ENCODE assay signal across 1 cellular context in the genomic region with DNA sequence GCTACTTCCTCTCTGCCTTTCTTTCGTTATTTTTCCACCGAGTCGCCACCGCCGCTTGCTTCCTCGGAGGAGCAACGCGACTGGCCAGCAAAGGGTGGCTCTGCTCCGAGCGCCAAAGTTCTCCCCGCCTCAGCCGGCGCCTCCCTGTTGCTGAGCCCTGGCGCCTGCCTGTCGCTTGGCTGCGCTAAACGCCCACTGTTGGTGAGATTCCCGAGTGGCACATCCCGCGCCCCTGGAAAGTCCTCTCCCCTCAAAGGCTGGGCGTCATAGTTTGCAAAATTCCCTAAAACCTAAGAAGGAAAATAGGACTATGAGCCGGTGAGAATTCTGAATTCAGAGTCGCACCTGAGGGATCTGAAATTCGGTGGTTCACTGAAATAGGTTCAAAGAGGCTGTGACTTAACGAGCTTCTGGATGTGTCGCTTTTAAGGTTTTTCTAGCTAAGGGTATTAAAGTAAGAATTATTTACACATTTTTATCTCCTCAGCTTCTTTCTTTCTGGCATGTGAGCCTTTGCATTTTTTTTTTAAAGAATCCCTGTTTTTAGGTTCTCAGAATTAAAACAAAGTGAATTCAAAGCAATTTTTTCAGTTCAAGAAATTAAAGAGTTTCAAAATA.
TF ChIP-seq lines count a peak whose summit lies in the region.

A gene (minus strand): TSS at position 82 of the 618 bp plus-strand sequence. CDS start 668 bp downstream, outside the sequence.

TF ChIP-seq in SK-N-SH, 30 proteins besides CTCF, POLR2A, EP300 and RAD21 (continued from another document):
- TF ChIP-seq, protein P1, sequence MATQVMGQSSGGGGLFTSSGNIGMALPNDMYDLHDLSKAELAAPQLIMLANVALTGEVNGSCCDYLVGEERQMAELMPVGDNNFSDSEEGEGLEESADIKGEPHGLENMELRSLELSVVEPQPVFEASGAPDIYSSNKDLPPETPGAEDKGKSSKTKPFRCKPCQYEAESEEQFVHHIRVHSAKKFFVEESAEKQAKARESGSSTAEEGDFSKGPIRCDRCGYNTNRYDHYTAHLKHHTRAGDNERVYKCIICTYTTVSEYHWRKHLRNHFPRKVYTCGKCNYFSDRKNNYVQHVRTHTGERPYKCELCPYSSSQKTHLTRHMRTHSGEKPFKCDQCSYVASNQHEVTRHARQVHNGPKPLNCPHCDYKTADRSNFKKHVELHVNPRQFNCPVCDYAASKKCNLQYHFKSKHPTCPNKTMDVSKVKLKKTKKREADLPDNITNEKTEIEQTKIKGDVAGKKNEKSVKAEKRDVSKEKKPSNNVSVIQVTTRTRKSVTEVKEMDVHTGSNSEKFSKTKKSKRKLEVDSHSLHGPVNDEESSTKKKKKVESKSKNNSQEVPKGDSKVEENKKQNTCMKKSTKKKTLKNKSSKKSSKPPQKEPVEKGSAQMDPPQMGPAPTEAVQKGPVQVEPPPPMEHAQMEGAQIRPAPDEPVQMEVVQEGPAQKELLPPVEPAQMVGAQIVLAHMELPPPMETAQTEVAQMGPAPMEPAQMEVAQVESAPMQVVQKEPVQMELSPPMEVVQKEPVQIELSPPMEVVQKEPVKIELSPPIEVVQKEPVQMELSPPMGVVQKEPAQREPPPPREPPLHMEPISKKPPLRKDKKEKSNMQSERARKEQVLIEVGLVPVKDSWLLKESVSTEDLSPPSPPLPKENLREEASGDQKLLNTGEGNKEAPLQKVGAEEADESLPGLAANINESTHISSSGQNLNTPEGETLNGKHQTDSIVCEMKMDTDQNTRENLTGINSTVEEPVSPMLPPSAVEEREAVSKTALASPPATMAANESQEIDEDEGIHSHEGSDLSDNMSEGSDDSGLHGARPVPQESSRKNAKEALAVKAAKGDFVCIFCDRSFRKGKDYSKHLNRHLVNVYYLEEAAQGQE (IDR thresholded peaks at IDR 0.05; ENCODE audit: low read depth, low read length): no peak
- TF ChIP-seq SIN3A (IDR thresholded peaks at IDR 0.05; ENCODE audit: borderline replicate concordance, low read depth, low read length) (no peak), MXI1 (IDR thresholded peaks at IDR 0.05; ENCODE audit: low read depth, low read length) (no peak), ELF1 (IDR thresholded peaks at IDR 0.05) (no peak), CHD2 (IDR thresholded peaks at IDR 0.05; ENCODE audit: low read length, partially characterized antibody) (no peak), NFIC (IDR thresholded peaks at IDR 0.05; ENCODE audit: borderline replicate concordance) (no peak)
- TF ChIP-seq, protein P2, sequence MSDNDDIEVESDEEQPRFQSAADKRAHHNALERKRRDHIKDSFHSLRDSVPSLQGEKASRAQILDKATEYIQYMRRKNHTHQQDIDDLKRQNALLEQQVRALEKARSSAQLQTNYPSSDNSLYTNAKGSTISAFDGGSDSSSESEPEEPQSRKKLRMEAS (IDR thresholded peaks at IDR 0.05; ENCODE audit: low read depth): no peak
TF ChIP-seq in SK-N-SH: peak in this region for 0.
